Comparison of ENCODE assay signal across 2 cellular contexts in the genomic region with DNA sequence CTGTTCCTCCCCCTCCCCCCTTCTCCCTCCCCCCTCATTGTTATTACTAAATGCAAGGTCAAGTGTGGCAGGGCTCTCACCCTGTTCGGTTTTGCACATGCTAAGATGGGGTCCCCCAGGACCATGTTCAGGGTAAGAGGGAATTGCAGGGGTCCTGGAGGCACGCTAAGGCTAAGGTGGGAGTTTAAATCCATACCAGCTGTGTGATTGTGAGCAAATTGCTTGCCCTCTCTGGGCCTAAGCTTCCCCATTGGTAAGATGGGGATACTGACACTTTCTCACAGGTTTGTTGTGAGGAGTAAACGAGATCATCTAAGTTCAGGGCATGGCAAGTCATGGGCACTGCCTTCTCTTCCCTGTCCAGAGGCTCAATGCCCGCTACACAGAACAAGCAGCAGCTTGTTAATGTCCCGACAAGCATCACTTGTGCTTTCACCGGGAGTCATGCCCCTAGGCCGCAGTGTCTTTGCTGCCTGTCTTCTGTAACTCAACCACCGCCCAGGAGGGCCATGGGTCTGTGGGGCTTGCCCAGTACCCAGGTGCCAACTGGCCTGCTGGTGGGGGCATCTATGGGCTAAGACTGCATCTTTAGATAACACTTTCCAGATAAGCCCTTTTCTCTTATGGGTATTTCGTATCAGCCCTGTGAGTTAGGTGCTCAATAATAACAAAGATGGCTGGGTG.
TF ChIP-seq lines count a peak whose summit lies in the region.

No MANE protein-coding gene starts in this region.

TF ChIP-seq in GM23338, 12 proteins besides CTCF, POLR2A, EP300 and RAD21:
- TF ChIP-seq, protein P1, sequence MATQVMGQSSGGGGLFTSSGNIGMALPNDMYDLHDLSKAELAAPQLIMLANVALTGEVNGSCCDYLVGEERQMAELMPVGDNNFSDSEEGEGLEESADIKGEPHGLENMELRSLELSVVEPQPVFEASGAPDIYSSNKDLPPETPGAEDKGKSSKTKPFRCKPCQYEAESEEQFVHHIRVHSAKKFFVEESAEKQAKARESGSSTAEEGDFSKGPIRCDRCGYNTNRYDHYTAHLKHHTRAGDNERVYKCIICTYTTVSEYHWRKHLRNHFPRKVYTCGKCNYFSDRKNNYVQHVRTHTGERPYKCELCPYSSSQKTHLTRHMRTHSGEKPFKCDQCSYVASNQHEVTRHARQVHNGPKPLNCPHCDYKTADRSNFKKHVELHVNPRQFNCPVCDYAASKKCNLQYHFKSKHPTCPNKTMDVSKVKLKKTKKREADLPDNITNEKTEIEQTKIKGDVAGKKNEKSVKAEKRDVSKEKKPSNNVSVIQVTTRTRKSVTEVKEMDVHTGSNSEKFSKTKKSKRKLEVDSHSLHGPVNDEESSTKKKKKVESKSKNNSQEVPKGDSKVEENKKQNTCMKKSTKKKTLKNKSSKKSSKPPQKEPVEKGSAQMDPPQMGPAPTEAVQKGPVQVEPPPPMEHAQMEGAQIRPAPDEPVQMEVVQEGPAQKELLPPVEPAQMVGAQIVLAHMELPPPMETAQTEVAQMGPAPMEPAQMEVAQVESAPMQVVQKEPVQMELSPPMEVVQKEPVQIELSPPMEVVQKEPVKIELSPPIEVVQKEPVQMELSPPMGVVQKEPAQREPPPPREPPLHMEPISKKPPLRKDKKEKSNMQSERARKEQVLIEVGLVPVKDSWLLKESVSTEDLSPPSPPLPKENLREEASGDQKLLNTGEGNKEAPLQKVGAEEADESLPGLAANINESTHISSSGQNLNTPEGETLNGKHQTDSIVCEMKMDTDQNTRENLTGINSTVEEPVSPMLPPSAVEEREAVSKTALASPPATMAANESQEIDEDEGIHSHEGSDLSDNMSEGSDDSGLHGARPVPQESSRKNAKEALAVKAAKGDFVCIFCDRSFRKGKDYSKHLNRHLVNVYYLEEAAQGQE (IDR thresholded peaks at IDR 0.05; ENCODE audit: unreplicated experiment), result no peak
- TF ChIP-seq EZH2phosphoT487 (IDR thresholded peaks at IDR 0.05; ENCODE audit: unreplicated experiment) (no peak), STAT1 (IDR thresholded peaks at IDR 0.05; ENCODE audit: unreplicated experiment) (no peak), ZNF114 (CRISPR knock-in tag; IDR thresholded peaks at IDR 0.05) (no peak), NANOG (IDR thresholded peaks at IDR 0.05; ENCODE audit: borderline replicate concordance) (no peak)
- TF ChIP-seq, protein P2, sequence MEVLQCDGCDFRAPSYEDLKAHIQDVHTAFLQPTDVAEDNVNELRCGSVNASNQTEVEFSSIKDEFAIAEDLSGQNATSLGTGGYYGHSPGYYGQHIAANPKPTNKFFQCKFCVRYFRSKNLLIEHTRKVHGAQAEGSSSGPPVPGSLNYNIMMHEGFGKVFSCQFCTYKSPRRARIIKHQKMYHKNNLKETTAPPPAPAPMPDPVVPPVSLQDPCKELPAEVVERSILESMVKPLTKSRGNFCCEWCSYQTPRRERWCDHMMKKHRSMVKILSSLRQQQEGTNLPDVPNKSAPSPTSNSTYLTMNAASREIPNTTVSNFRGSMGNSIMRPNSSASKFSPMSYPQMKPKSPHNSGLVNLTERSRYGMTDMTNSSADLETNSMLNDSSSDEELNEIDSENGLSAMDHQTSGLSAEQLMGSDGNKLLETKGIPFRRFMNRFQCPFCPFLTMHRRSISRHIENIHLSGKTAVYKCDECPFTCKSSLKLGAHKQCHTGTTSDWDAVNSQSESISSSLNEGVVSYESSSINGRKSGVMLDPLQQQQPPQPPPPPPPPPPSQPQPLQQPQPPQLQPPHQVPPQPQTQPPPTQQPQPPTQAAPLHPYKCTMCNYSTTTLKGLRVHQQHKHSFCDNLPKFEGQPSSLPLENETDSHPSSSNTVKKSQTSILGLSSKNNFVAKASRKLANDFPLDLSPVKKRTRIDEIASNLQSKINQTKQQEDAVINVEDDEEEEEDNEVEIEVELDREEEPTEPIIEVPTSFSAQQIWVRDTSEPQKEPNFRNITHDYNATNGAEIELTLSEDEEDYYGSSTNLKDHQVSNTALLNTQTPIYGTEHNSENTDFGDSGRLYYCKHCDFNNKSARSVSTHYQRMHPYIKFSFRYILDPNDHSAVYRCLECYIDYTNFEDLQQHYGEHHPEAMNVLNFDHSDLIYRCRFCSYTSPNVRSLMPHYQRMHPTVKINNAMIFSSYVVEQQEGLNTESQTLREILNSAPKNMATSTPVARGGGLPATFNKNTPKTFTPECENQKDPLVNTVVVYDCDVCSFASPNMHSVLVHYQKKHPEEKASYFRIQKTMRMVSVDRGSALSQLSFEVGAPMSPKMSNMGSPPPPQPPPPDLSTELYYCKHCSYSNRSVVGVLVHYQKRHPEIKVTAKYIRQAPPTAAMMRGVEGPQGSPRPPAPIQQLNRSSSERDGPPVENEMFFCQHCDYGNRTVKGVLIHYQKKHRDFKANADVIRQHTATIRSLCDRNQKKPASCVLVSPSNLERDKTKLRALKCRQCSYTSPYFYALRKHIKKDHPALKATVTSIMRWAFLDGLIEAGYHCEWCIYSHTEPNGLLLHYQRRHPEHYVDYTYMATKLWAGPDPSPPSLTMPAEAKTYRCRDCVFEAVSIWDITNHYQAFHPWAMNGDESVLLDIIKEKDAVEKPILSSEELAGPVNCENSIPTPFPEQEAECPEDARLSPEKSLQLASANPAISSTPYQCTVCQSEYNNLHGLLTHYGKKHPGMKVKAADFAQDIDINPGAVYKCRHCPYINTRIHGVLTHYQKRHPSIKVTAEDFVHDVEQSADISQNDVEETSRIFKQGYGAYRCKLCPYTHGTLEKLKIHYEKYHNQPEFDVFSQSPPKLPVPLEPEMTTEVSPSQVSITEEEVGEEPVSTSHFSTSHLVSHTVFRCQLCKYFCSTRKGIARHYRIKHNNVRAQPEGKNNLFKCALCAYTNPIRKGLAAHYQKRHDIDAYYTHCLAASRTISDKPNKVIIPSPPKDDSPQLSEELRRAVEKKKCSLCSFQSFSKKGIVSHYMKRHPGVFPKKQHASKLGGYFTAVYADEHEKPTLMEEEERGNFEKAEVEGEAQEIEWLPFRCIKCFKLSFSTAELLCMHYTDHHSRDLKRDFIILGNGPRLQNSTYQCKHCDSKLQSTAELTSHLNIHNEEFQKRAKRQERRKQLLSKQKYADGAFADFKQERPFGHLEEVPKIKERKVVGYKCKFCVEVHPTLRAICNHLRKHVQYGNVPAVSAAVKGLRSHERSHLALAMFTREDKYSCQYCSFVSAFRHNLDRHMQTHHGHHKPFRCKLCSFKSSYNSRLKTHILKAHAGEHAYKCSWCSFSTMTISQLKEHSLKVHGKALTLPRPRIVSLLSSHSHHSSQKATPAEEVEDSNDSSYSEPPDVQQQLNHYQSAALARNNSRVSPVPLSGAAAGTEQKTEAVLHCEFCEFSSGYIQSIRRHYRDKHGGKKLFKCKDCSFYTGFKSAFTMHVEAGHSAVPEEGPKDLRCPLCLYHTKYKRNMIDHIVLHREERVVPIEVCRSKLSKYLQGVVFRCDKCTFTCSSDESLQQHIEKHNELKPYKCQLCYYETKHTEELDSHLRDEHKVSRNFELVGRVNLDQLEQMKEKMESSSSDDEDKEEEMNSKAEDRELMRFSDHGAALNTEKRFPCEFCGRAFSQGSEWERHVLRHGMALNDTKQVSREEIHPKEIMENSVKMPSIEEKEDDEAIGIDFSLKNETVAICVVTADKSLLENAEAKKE (CRISPR knock-in tag; IDR thresholded peaks at IDR 0.05), result no peak
TF ChIP-seq in GM23338: peak in this region for 0.

TF ChIP-seq in K562, 482 proteins besides CTCF, POLR2A, EP300 and RAD21 (continued from another document):
- TF ChIP-seq, protein P3, sequence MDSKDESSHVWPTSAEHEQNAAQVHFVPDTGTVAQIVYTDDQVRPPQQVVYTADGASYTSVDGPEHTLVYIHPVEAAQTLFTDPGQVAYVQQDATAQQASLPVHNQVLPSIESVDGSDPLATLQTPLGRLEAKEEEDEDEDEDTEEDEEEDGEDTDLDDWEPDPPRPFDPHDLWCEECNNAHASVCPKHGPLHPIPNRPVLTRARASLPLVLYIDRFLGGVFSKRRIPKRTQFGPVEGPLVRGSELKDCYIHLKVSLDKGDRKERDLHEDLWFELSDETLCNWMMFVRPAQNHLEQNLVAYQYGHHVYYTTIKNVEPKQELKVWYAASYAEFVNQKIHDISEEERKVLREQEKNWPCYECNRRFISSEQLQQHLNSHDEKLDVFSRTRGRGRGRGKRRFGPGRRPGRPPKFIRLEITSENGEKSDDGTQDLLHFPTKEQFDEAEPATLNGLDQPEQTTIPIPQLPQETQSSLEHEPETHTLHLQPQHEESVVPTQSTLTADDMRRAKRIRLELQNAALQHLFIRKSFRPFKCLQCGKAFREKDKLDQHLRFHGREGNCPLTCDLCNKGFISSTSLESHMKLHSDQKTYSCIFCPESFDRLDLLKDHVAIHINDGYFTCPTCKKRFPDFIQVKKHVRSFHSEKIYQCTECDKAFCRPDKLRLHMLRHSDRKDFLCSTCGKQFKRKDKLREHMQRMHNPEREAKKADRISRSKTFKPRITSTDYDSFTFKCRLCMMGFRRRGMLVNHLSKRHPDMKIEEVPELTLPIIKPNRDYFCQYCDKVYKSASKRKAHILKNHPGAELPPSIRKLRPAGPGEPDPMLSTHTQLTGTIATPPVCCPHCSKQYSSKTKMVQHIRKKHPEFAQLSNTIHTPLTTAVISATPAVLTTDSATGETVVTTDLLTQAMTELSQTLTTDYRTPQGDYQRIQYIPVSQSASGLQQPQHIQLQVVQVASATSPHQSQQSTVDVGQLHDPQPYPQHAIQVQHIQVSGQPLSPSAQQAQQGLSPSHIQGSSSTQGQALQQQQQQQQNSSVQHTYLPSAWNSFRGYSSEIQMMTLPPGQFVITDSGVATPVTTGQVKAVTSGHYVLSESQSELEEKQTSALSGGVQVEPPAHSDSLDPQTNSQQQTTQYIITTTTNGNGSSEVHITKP (IDR thresholded peaks at IDR 0.05; ENCODE audit: partially characterized antibody), result no peak
